In the genomic region with DNA sequence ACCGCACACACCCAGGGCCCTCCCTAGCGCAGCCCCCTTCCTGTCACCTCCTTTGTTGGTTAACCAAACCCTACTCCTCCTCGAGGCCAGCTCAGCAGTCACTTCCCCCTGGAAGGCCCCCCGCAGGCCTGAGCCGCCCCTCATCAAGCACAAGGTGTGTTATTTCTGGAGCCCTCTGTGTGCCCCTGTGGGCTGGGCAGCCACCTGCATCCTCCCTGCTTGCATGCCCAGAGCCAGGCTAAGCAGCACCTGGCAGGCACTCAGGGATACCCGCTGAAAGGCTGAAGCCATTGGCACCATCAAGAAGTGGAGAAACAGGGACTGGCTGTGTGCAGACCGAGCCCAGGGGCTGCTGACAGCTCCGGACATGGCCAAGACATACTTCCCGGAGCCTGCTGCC, we compare ENCODE assay signal across 20 cellular contexts.
"Had no signal": no experiment of that assay in that cellular context is flagged by ENCODE, and none has a peak within 500 bp of the region (broad histone marks: within the 10 kb centered on the region; RNA-seq: fewer than 3 reads in every experiment).

No MANE protein-coding gene starts in this region.

- DNase-seq: activated CD4-positive, alpha-beta T cell treated with anti-CD3 and anti-CD28 coated beads, Interleukin-2, amount 10 ng/mL, durations not matched to agents 7 days and 5 days; activated CD4-positive, CD25-positive, alpha-beta regulatory T cell treated with anti-CD3 and anti-CD28 coated beads, Interleukin-2, amount 50 U/mL, for 72 hours; activated naive CD4-positive, alpha-beta T cell; activated T-cell treated with anti-CD3 and anti-CD28 coated beads, Interleukin-2, amount 50 U/mL, for 1 hour; adrenal gland; cortex of kidney; mammary epithelial cell; nephron progenitor cell; nucleus accumbens; small intestine; stimulated activated CD4-positive, alpha-beta T cell treated with anti-CD3 and anti-CD28 coated beads, Interleukin-15, amount 100 ng/mL, for 24 hours; stimulated activated CD8-positive, alpha-beta memory T cell treated with anti-CD3 and anti-CD28 coated beads, Interleukin-4, amount 100 ng/mL, for 48 hours; stimulated activated naive CD4-positive, alpha-beta T cell had no signal

- H3K36me3 ChIP-seq: adrenal gland, left lung, upper lobe of left lung had no signal

- H3K9me3 ChIP-seq: adrenal gland, upper lobe of left lung had no signal

- H3K27ac ChIP-seq: adrenal gland, left lung, upper lobe of left lung, VCaP had no signal

- H3K27me3 ChIP-seq: adrenal gland, upper lobe of left lung had no signal

- ATAC-seq: activated T-helper 17 cell treated with anti-CD3 and anti-CD28 coated beads, Interleukin-2, amount 50 U/mL, for 72 hours; left lung; sciatic nerve; SK-N-SH treated with all-trans-retinoic acid at 6 μM for 48 hours had no signal

- FAIRE-seq: astrocyte, small intestine had no signal

- H3K4me3 ChIP-seq: adrenal gland, left lung, upper lobe of left lung had no signal

- H3K4me1 ChIP-seq: adrenal gland, left lung, upper lobe of left lung had no signal
